Comparison of ENCODE assay signal across 16 cellular contexts in genomic region chr7:132784406-132784805, GRCh38.
A peak's percentile ranks its signal among the peaks of the same experiment; 100 is the strongest.
DNase-seq lines count a peak whose midpoint lies in the region; ATAC-seq and TF ChIP-seq lines count a peak whose summit lies in the region.
"Had no signal": no experiment of that assay in that cellular context is flagged by ENCODE, and none has a peak within 500 bp of the region (broad histone marks: within the 10 kb centered on the region; RNA-seq: fewer than 3 reads in every experiment).

No MANE protein-coding gene starts in this region.

- no peaks in the 10 kb centered on the region for H3K9me3 ChIP-seq in mesodermal cell (ENCODE audit: control insufficient read depth, low read length)
- H3K9me3 ChIP-seq: Peyer's patch had no signal

- H3K27me3 ChIP-seq in ACC112 (ENCODE audit: insufficient read depth, low read length) (no peaks in the 10 kb centered on the region), GM23338 (ENCODE audit: insufficient read depth) (no peaks in the 10 kb centered on the region)
- H3K27me3 ChIP-seq: Peyer's patch had no signal

- H3K79me2 ChIP-seq in ACC112 (ENCODE audit: control insufficient read depth, insufficient read depth, low read length, unreplicated experiment) = no peaks in the 10 kb centered on the region
- H3K79me2 ChIP-seq in GM23338 (replicated peaks; ENCODE audit: insufficient read depth) = no peaks in the 10 kb centered on the region

- DNase-seq in GM23338 (ENCODE audit: low spot score) (no peak), RPMI7951 (ENCODE audit: low read depth) (peak; percentile 53), NCI-H2196 treated with DMSO at 0.1 percent for 48 hours (lab: John Stamatoyannopoulos, UW; ENCODE audit: unreplicated experiment) (no peak)
- DNase-seq in stimulated activated CD4-positive, alpha-beta T cell treated with anti-CD3 and anti-CD28 coated beads, Interleukin-2, amount 100 ng/mL, for 24 hours = no peak
- DNase-seq: C1 segment of cervical spinal cord; CD8-positive, alpha-beta memory T cell; Karpas-422; NCI-H1092 treated with DMSO at 0.1 percent for 48 hours; NCI-H146; NCI-H2171; Peyer's patch; Right ventricle myocardium superior had no signal

- no peak overlapping the region for H2AFZ ChIP-seq in ACC112 (ENCODE audit: low read length, unreplicated experiment)
- no peak overlapping the region for H2AFZ ChIP-seq in GM23338

- H3K36me3 ChIP-seq in ACC112 (ENCODE audit: insufficient read depth, low read length) (0 out of 2 replicates have a peak, but pooled peaks cover 5% of the 10 kb centered on the region), GM23338 (ENCODE audit: insufficient read depth) (no peaks in the 10 kb centered on the region; the same call in 1 of the 2 replicates), mesodermal cell (ENCODE audit: control insufficient read depth, insufficient read depth, low read length) (peaks cover 30% of the 10 kb centered on the region)

- H3K9me3 Mint-ChIP-seq in GM23338 = no peaks in the 10 kb centered on the region
- H3K9me3 Mint-ChIP-seq: CD8-positive, alpha-beta memory T cell; IgD-negative memory B cell had no signal

- no peaks in the 10 kb centered on the region for H3K9me2 ChIP-seq in GM23338 (ENCODE audit: insufficient read depth)

- peak overlapping the region; percentile 51; the same call in 1 of the 2 replicates for H3K27ac Mint-ChIP-seq in GM23338
- H3K27ac Mint-ChIP-seq: IgD-negative memory B cell had no signal

- H3K27ac ChIP-seq in ACC112 (ENCODE audit: low read depth, low read length) (peak overlapping the region; percentile 69), GM23338 (ENCODE audit: low read depth) (no peak overlapping the region), mesodermal cell (ENCODE audit: low read depth, low read length, severe bottlenecking) (peak overlapping the region; percentile 41)
- H3K27ac ChIP-seq: Peyer's patch had no signal

- peaks cover 14% of the 10 kb centered on the region for H3K36me3 Mint-ChIP-seq in GM23338 (ENCODE audit: low read depth)

- peaks cover 10% of the 10 kb centered on the region; the same call in 2 of the 3 replicates for H3K4me1 Mint-ChIP-seq in GM23338

- ATAC-seq in GM23338 (no peak), HG02610 (IDR thresholded peaks at IDR 0.05; ENCODE audit: unreplicated experiment) (no peak)

- H3K4me3 ChIP-seq in ACC112 (ENCODE audit: low read depth, low read length) (no peak overlapping the region), GM23338 (no peak overlapping the region), mesodermal cell (ENCODE audit: extremely low read depth, insufficient read depth, low read length, poor library complexity, severe bottlenecking) (no peak overlapping the region)
- H3K4me3 ChIP-seq: Peyer's patch had no signal

- H4K20me1 ChIP-seq in GM23338 (replicated peaks; ENCODE audit: insufficient read depth) = no peaks in the 10 kb centered on the region; the same call in 1 of the 2 replicates

- no peak overlapping the region for H3K4me2 ChIP-seq in GM23338

- WGBS in mesodermal cell (ENCODE audit: insufficient coverage in 2 of 2), 2 experiments = 100% methylated on average over 2 of the region's 4 CpGs; no CpG with 5 or more reads in 1 of the 2 experiments

- no peak overlapping the region for H3K4me3 Mint-ChIP-seq in GM23338
- H3K4me3 Mint-ChIP-seq: CD8-positive, alpha-beta memory T cell; IgD-negative memory B cell had no signal

- no peak for TF ChIP-seq CTCF in GM23338 (conservative IDR thresholded peaks at IDR 0.05; ENCODE audit: low read depth in 2 of 2)

- peaks cover 22% of the 10 kb centered on the region for H3K4me1 ChIP-seq in ACC112 (ENCODE audit: control insufficient read depth, insufficient read depth, low read length, unreplicated experiment)
- no peaks in the 10 kb centered on the region for H3K4me1 ChIP-seq in GM23338 (ENCODE audit: insufficient read depth)
- peaks cover 13% of the 10 kb centered on the region for H3K4me1 ChIP-seq in mesodermal cell (ENCODE audit: control insufficient read depth, insufficient read depth, low read length, poor library complexity, severe bottlenecking)
- H3K4me1 ChIP-seq: Peyer's patch had no signal

- peaks cover 2% of the 10 kb centered on the region for H3K27me3 Mint-ChIP-seq in GM23338 (ENCODE audit: insufficient read depth, low read depth, poor library complexity)
- H3K27me3 Mint-ChIP-seq: CD8-positive, alpha-beta memory T cell; IgD-negative memory B cell had no signal

- no peaks in the 10 kb centered on the region for H3F3A ChIP-seq in GM23338 (replicated peaks; ENCODE audit: low read depth)

TF ChIP-seq in GM23338, 12 proteins besides CTCF, POLR2A, EP300 and RAD21 (continues in another document):
- no peak for TF ChIP-seq STAT1 (IDR thresholded peaks at IDR 0.05; ENCODE audit: unreplicated experiment)
- TF ChIP-seq ZNF114 (CRISPR knock-in tag; IDR thresholded peaks at IDR 0.05) = no peak
- no peak for TF ChIP-seq ZNF331 (CRISPR knock-in tag; IDR thresholded peaks at IDR 0.05; ENCODE audit: low read depth)
- TF ChIP-seq EZH2 (IDR thresholded peaks at IDR 0.05; ENCODE audit: low read depth, unreplicated experiment) = no peak
- TF ChIP-seq JUNB (IDR thresholded peaks at IDR 0.05; ENCODE audit: unreplicated experiment) = no peak
- TF ChIP-seq EZH2phosphoT487 (IDR thresholded peaks at IDR 0.05; ENCODE audit: unreplicated experiment) = no peak
- TF ChIP-seq ZNF462 (CRISPR knock-in tag; IDR thresholded peaks at IDR 0.05) = no peak
- no peak for TF ChIP-seq POLR2AphosphoS5 (IDR thresholded peaks at IDR 0.05; ENCODE audit: low read depth)
